Comparison of ENCODE assay signal across 15 cellular contexts in genomic region chrX:50168305-50168704, GRCh38. TPM values are rescaled to one million over a fixed set of nuclear protein-coding genes. Genes with fewer than 3 reads are reported as not detected.
DNase-seq lines count a peak whose midpoint lies in the region; ATAC-seq and TF ChIP-seq lines count a peak whose summit lies in the region.
"Had no signal": no experiment of that assay in that cellular context is flagged by ENCODE, and none has a peak within 500 bp of the region (broad histone marks: within the 10 kb centered on the region; RNA-seq: fewer than 3 reads in every experiment).

No MANE protein-coding gene starts in this region.

- ATAC-seq in GM18907 (IDR thresholded peaks at IDR 0.05; ENCODE audit: unreplicated experiment), result peak; percentile 56
- peak; percentile 51 for ATAC-seq in GM21723 (IDR thresholded peaks at IDR 0.05; ENCODE audit: unreplicated experiment)
- ATAC-seq in HG03469 (IDR thresholded peaks at IDR 0.05; ENCODE audit: unreplicated experiment), result peak; percentile 41
- no peak for ATAC-seq in left cardiac atrium

- no peak overlapping the region for H3K9ac ChIP-seq in colonic mucosa (ENCODE audit: low read depth in 2 of 2, low read length in 2 of 2)

- no peaks in the 10 kb centered on the region for H3K9me3 ChIP-seq in colonic mucosa
- H3K9me3 ChIP-seq: suprapubic skin had no signal

- H3K4me3 ChIP-seq in fibroblast of mammary gland (ENCODE audit: control insufficient read depth, low read depth, low read length) (no peak overlapping the region), colonic mucosa (no peak overlapping the region)
- H3K4me3 ChIP-seq: suprapubic skin had no signal

- intact Hi-C loops in colonic mucosa (cut with DNase I), result no loop called here
- intact Hi-C loops in left cardiac atrium (cut with DNase I), result no loop called here

- no peaks in the 10 kb centered on the region for H3K27me3 ChIP-seq in colonic mucosa
- H3K27me3 ChIP-seq: suprapubic skin had no signal

- peak; percentile 34 for DNase-seq in fibroblast of mammary gland (ENCODE audit: low read depth)
- no peak for DNase-seq in colonic mucosa
- DNase-seq in HT-29 (ENCODE audit: low spot score), result no peak
- DNase-seq in HK-2 (ENCODE audit: unreplicated experiment), result no peak
- no peak for DNase-seq in left cardiac atrium
- DNase-seq: COR-L47, H7, NCI-H526 had no signal

- H3K36me3 ChIP-seq in colonic mucosa, result no peaks in the 10 kb centered on the region
- H3K36me3 ChIP-seq: suprapubic skin had no signal

- H3K4me1 ChIP-seq in colonic mucosa, result no peaks in the 10 kb centered on the region
- H3K4me1 ChIP-seq: suprapubic skin had no signal

- TF ChIP-seq CTCF in fibroblast of mammary gland (conservative IDR thresholded peaks at IDR 0.05; ENCODE audit: control insufficient read depth, insufficient read depth, low read depth, low read length) (no peak), colonic mucosa (IDR thresholded peaks at IDR 0.05) (no peak)

- H3K27ac ChIP-seq in colonic mucosa, result no peak overlapping the region
- H3K27ac ChIP-seq: suprapubic skin had no signal

RNA-seq across cellular contexts. Expression of gene AKAP4, which starts 32.5 kb away (rescaled TPM):
- total RNA-seq in colonic mucosa, result not detected
- total RNA-seq in HT-29 (2014; rRNA removed; shearing (Covaris generic)), result not detected in 2 replicates
- not detected for total RNA-seq in left cardiac atrium
- total RNA-seq: epithelial cell of proximal tubule, H7, mucosa of gallbladder, renal cortical epithelial cell, suprapubic skin had no signal

RNA-seq across cellular contexts. Expression of gene CCNB3, which starts 36.3 kb away (rescaled TPM):
- total RNA-seq in colonic mucosa (under 1 TPM; 0.11 to 0.30 TPM), left cardiac atrium (under 1 TPM; 0.15 to 0.18 TPM)
- 0.10 and 0.94 TPM in 2 replicates for total RNA-seq in HT-29 (2014; rRNA removed; shearing (Covaris generic))

Comparison
In these comparisons a context has a peak if more than half of its experiments do, and no peak if none do; other contexts are left out.
1. ATAC-seq: peak in GM18907 (single experiment), GM21723 (single experiment) and HG03469 (single experiment); none in left cardiac atrium (0 of 2).